10 cellular contexts compared by ENCODE assay signal in the genomic region with DNA sequence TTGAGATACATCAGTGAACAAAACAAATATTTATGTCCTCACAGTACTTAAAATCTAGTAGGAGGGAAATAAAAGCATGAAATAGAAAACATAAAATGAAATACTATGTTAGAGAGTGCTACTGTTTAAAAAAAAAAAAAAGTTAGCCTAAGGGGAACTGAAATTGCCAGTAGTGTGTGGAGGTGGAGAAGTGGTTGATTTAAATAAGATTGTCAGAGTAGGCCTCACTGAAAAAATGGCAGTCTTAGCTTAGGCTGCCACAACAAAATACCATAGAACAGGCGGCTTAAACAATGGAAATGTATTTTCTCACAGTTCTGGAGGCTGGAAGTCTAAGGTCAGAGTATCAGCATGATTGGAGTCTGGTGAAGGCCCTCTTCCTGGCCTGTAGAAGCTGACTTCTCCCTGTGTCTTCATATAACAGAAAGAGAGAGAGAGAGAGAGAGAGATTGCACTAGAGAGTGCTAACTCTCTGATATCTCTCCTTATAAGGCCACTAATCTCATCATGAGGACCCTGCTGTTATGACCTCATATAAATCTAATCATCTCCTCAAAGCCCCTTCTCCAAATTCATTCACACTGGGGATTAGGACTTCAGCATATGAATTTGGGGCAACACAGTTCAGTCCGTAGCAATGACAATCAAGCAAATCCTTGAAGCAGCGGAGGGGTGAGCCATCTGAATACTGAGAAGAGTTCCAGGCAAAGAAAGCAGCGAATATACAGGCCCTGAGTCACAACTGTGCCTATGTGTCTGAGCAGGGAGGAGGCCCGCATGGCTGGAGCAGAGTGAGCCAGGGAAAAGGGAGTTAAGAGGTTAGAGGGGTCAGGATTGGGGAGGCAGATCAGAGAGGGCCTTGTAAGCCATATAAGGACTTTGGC. TPM values are rescaled to one million over a fixed set of nuclear protein-coding genes. Genes with fewer than 3 reads are reported as not detected.
A peak's percentile ranks its signal among the peaks of the same experiment; 100 is the strongest.
DNase-seq lines count a peak whose midpoint lies in the region; ATAC-seq and TF ChIP-seq lines count a peak whose summit lies in the region.
"Had no signal": no experiment of that assay in that cellular context is flagged by ENCODE, and none has a peak within 500 bp of the region (broad histone marks: within the 10 kb centered on the region; RNA-seq: fewer than 3 reads in every experiment).

No MANE protein-coding gene starts in this region.

- ATAC-seq in GM18858 (IDR thresholded peaks at IDR 0.05; ENCODE audit: unreplicated experiment): peak; percentile 82
- peak; percentile 49 to 58 for ATAC-seq in lower lobe of right lung
- ATAC-seq: activated naive CD4-positive, alpha-beta T cell treated with anti-CD3 and anti-CD28 coated beads, Interleukin-2, amount 50 U/mL, for 72 hours had no signal

- TF ChIP-seq CTCF in HEK293 (tag by site-specific recombination; IDR thresholded peaks at IDR 0.05) (no peak), lower lobe of right lung (IDR thresholded peaks at IDR 0.05) (no peak)

- POLR2A ChIA-PET in HEK293 (lab: Yijun Ruan, JAX): no interaction called here

- H3K9me3 Mint-ChIP-seq in IgD-negative memory B cell: no peaks in the 10 kb centered on the region
- H3K9me3 Mint-ChIP-seq: activated naive CD4-positive, alpha-beta T cell treated with anti-CD3 and anti-CD28 coated beads, Interleukin-2, amount 50 U/mL, for 72 hours had no signal

- no peak overlapping the region for H3K27ac ChIP-seq in HEK293 (ENCODE audit: extremely low read depth, low read depth, low read length)
- H3K27ac ChIP-seq in lower lobe of right lung: peak overlapping the region; percentile 44

- H3K4me1 Mint-ChIP-seq in IgD-negative memory B cell: peaks cover 21 to 26% (median 23%) of the 10 kb centered on the region in 3 donors

- H3K9me3 ChIP-seq in HEK293 (ENCODE audit: control insufficient read depth, insufficient read depth, low read depth, low read length): no peaks in the 10 kb centered on the region
- no peaks in the 10 kb centered on the region for H3K9me3 ChIP-seq in lower lobe of right lung

- H3K4me3 Mint-ChIP-seq in IgD-negative memory B cell: peak overlapping the region in 2 of 4 donors; percentile 3 to 74

- DNase-seq in lower lobe of right lung: no peak
- DNase-seq in AML-193 (lab: John Stamatoyannopoulos, UW): no peak
- no peak for DNase-seq in activated CD4-positive, CD25-positive, alpha-beta regulatory T cell treated with anti-CD3 and anti-CD28 coated beads, Interleukin-2, amount 50 U/mL, for 72 hours
- DNase-seq in activated T-cell treated with anti-CD3 and anti-CD28 coated beads, Interleukin-2, amount 50 U/mL, for 1 hour: no peak
- DNase-seq in stimulated activated CD4-positive, alpha-beta T cell treated with anti-CD3 and anti-CD28 coated beads, Interleukin-4, amount 100 ng/mL, for 1 hour: no peak

- peak overlapping the region; percentile 39 to 84 (median 78) for H3K27ac Mint-ChIP-seq in IgD-negative memory B cell
- H3K27ac Mint-ChIP-seq: activated naive CD4-positive, alpha-beta T cell treated with anti-CD3 and anti-CD28 coated beads, Interleukin-2, amount 50 U/mL, for 72 hours had no signal

- CTCF ChIA-PET in HEK293 (lab: Yijun Ruan, JAX): interaction anchor here (0.6 kb wide), 1 partner anchor 8 kb away, joined by 7 read pairs; no protein-coding TSS in a partner anchor

- no peak overlapping the region for H3K4me3 ChIP-seq in HEK293 (ENCODE audit: low read depth, low read length)
- no peak overlapping the region for H3K4me3 ChIP-seq in lower lobe of right lung

- intact Hi-C loops in lower lobe of right lung (cut with DNase I): no loop called here

- H3K36me3 ChIP-seq in HEK293 (ENCODE audit: control insufficient read depth in 2 of 2, insufficient read depth in 1 of 2, low read length in 2 of 2): no peaks in the 10 kb centered on the region
- no peaks in the 10 kb centered on the region for H3K36me3 ChIP-seq in lower lobe of right lung

- H3K27me3 Mint-ChIP-seq in IgD-negative memory B cell: peaks cover 1% of the 10 kb centered on the region

- no peaks in the 10 kb centered on the region for H3K36me3 Mint-ChIP-seq in IgD-negative memory B cell
- H3K36me3 Mint-ChIP-seq: activated naive CD4-positive, alpha-beta T cell treated with anti-CD3 and anti-CD28 coated beads, Interleukin-2, amount 50 U/mL, for 72 hours had no signal

- H3K27me3 ChIP-seq in lower lobe of right lung (ENCODE audit: low read depth): no peaks in the 10 kb centered on the region

- H3K4me1 ChIP-seq in HEK293 (ENCODE audit: control insufficient read depth, insufficient read depth, low read length) (no peaks in the 10 kb centered on the region), lower lobe of right lung (no peaks in the 10 kb centered on the region)

TF ChIP-seq in HEK293, 187 proteins besides CTCF, POLR2A, EP300 and RAD21:
- TF ChIP-seq ZNF664 (tag by site-specific recombination; IDR thresholded peaks at IDR 0.05): peak; percentile 29; the same call in 1 of the 2 replicates
- TF ChIP-seq EGR2 (tag by site-specific recombination; IDR thresholded peaks at IDR 0.05; ENCODE audit: low read depth): no peak
- no peak for TF ChIP-seq ZBTB21 (tag by site-specific recombination; IDR thresholded peaks at IDR 0.05)

RNA-seq across cellular contexts. Expression of a gene that starts 23.6 kb away (rescaled TPM):
- 0.60 TPM for polyA plus RNA-seq in IgD-negative memory B cell
- 4.8 TPM for total RNA-seq in lower lobe of right lung

RNA-seq across cellular contexts. Expression of a gene that starts 23.6 kb away (rescaled TPM):
- polyA plus RNA-seq in IgD-negative memory B cell: not detected
- total RNA-seq in lower lobe of right lung: not detected
- total RNA-seq: RPMI7951 had no signal

RNA-seq across cellular contexts. Expression of a gene that starts 33.4 kb away (rescaled TPM):
- not detected for polyA plus RNA-seq in IgD-negative memory B cell
- total RNA-seq in lower lobe of right lung: 1.1 TPM
- total RNA-seq: activated naive CD4-positive, alpha-beta T cell treated with anti-CD3 and anti-CD28 coated beads, Interleukin-2, amount 50 U/mL, for 72 hours; RPMI7951 had no signal
